ENCODE assay signal across 9 cellular contexts in the genomic region with DNA sequence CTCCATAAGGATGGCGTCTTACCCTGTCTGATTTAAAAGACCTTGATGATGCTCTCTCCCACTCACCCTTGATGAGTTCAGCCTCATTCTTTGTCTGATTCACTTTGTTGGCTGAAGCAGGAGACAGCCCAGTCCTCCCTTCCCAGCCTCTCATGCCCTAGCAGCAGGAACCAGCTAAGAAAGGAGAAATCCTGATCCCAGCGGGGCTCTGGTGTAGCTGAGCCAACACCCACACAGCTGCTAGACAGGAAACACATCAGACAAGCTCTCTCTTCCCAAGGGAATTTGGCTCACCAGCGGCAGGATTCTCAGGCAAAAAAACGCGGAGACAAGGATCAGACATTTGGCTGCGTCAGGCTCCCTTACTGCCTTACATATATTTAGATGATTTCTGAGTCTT.
A peak's percentile ranks its signal among the peaks of the same experiment; 100 is the strongest.
DNase-seq lines count a peak whose midpoint lies in the region; ATAC-seq and TF ChIP-seq lines count a peak whose summit lies in the region.
"Had no signal": no experiment of that assay in that cellular context is flagged by ENCODE, and none has a peak within 500 bp of the region (broad histone marks: within the 10 kb centered on the region; RNA-seq: fewer than 3 reads in every experiment).

No MANE protein-coding gene starts in this region.

- TF ChIP-seq CTCF in astrocyte of the cerebellum (IDR thresholded peaks at IDR 0.05; ENCODE audit: low read depth, low read length, missing control alignments) = no peak

- no peak overlapping the region for H3K4me3 ChIP-seq in astrocyte of the cerebellum (ENCODE audit: low read depth, low read length)
- H3K4me3 ChIP-seq: uterus had no signal

- DNase-seq in HS-27A (ENCODE audit: low read depth) = peak; percentile 8
- DNase-seq in astrocyte of the cerebellum (ENCODE audit: low read depth) = peak; percentile 22
- peak; percentile 5 for DNase-seq in iPS DF 19.7 (ENCODE audit: low read depth, low spot score)
- peak; percentile 89 for DNase-seq in stromal cell of bone marrow (ENCODE audit: low read depth)
- no peak for DNase-seq in NCI-H510A (lab: John Stamatoyannopoulos, UW)
- DNase-seq in left lobe of liver (ENCODE audit: low spot score) = no peak
- DNase-seq: activated CD8-positive, alpha-beta memory T cell treated with anti-CD3 and anti-CD28 coated beads, Interleukin-2, amount 50 U/mL, for 4 hours had no signal

- in situ Hi-C loops in astrocyte of the cerebellum (cut with HindIII; ENCODE audit: low sequenced_read_pairs) = no loop called here

- ATAC-seq in GM21786 (IDR thresholded peaks at IDR 0.05; ENCODE audit: unreplicated experiment) = no peak
- no peak for ATAC-seq in left lobe of liver

Comparison
In these comparisons a context has a peak if more than half of its experiments do, and no peak if none do; other contexts are left out.
1. DNase-seq: peak in HS-27A (single experiment), astrocyte of the cerebellum (single experiment), iPS DF 19.7 (single experiment) and stromal cell of bone marrow (single experiment); none in NCI-H510A (single experiment) and left lobe of liver (single experiment).